Comparison of ENCODE assay signal across 20 cellular contexts in the genomic region with DNA sequence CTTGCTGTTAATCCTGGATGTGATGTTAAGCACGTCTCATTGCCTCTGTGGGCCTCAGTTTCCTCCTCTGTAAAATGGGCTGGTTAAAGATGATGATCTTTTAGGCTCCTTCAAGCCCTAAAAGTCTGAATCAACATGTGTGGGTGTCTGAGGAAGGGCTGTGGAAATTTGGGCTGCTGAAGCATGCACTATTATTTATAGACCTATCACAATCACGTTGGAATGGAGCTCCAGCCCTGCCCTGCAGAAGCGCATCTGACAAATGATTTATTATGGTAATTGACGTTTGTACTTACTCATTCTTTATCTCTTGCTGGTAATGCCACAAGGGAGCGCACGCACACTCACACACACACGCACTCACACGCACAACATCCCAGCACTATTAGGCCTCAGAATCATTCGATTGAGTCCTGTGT. TPM values are rescaled to one million over a fixed set of nuclear protein-coding genes. Genes with fewer than 3 reads are reported as not detected.
DNase-seq lines count a peak whose midpoint lies in the region; ATAC-seq, FAIRE-seq and TF ChIP-seq lines count a peak whose summit lies in the region.
"Had no signal": no experiment of that assay in that cellular context is flagged by ENCODE, and none has a peak within 500 bp of the region (broad histone marks: within the 10 kb centered on the region; RNA-seq: fewer than 3 reads in every experiment).

No MANE protein-coding gene starts in this region.

- H3K9ac ChIP-seq in K562 (ENCODE audit: insufficient read depth in 1 of 2, low read depth in 2 of 2, low read length in 2 of 2), result peak overlapping the region in 1 of 2 experiments; percentile 38; a peak in 1 of 4 replicates
- peak overlapping the region; percentile 87 for H3K9ac ChIP-seq in mesenchymal stem cell (ENCODE audit: low read length)

- H3K79me1 ChIP-seq in mesenchymal stem cell (replicated peaks; ENCODE audit: low read length, poor library complexity, severe bottlenecking), result no peaks in the 10 kb centered on the region

- peaks cover 6 to 8% of the 10 kb centered on the region in 2 donors for H3K4me1 Mint-ChIP-seq in natural killer cell treated with Interleukin-12 subunit alpha and Interleukin-12 subunit beta and Interleukin-15 and Interleukin-18, amount 100 ng/mL, for 72 hours (ENCODE audit: low read depth in 2 of 2)
- H3K4me1 Mint-ChIP-seq in natural killer cell, result peaks cover 0 to 7% of the 10 kb centered on the region in 2 donors
- peaks cover 3% of the 10 kb centered on the region for H3K4me1 Mint-ChIP-seq in mesothelial cell of epicardium
- H3K4me1 Mint-ChIP-seq: CD8-positive, alpha-beta memory T cell had no signal

- no peak overlapping the region for H2BK120ac ChIP-seq in mesenchymal stem cell (ENCODE audit: low read depth, low read length)

- no peak for ATAC-seq in natural killer cell treated with Interleukin-12 subunit alpha and Interleukin-12 subunit beta and Interleukin-15 and Interleukin-18, amount 100 ng/mL, for 72 hours
- ATAC-seq in natural killer cell, result no peak
- peak; percentile 37 for ATAC-seq in K562
- ATAC-seq in HG03196 (IDR thresholded peaks at IDR 0.05; ENCODE audit: unreplicated experiment), result no peak
- ATAC-seq: left lobe of liver; naive thymus-derived CD4-positive, alpha-beta T cell had no signal

- H3K79me2 ChIP-seq in K562 (ENCODE audit: control insufficient read depth, insufficient read depth, low read length), result no peaks in the 10 kb centered on the region

- H3K27me3 Mint-ChIP-seq in natural killer cell treated with Interleukin-12 subunit alpha and Interleukin-12 subunit beta and Interleukin-15 and Interleukin-18, amount 100 ng/mL, for 72 hours, result peaks cover 6 to 17% of the 10 kb centered on the region in 2 donors
- H3K27me3 Mint-ChIP-seq in natural killer cell (ENCODE audit: low read depth in 2 of 2) (peaks cover 0 to 6% of the 10 kb centered on the region in 2 donors), mesothelial cell of epicardium (ENCODE audit: low read depth) (peaks cover 8% of the 10 kb centered on the region)

- intact Hi-C loops in natural killer cell (cut with micrococcal nuclease), result no loop called here
- intact Hi-C loops in K562 (cut with micrococcal nuclease), result loop anchor here (2.0 kb wide), 1 partner anchor 44 kb away; no protein-coding TSS in a partner anchor

- H3K4me2 ChIP-seq in K562 (ENCODE audit: insufficient read depth, low read length), result no peak overlapping the region; the same call in 1 of the 2 replicates
- no peak overlapping the region for H3K4me2 ChIP-seq in mesenchymal stem cell (ENCODE audit: low read length, poor library complexity, severe bottlenecking)
- H3K4me2 ChIP-seq: GM23338 had no signal

- 14% methylated on average over 8 of the region's 9 CpGs for WGBS in K562 (ENCODE audit: insufficient coverage, low coverage, missing lambda C conversion rate)
- 81% methylated on average over 6 of the region's 9 CpGs for WGBS in mesenchymal stem cell

- H3K14ac ChIP-seq in mesenchymal stem cell (ENCODE audit: low read length in 2 of 2), result no peak overlapping the region

- H3K4me3 Mint-ChIP-seq in natural killer cell treated with Interleukin-12 subunit alpha and Interleukin-12 subunit beta and Interleukin-15 and Interleukin-18, amount 100 ng/mL, for 72 hours, result no peak overlapping the region
- no peak overlapping the region for H3K4me3 Mint-ChIP-seq in natural killer cell
- H3K4me3 Mint-ChIP-seq in mesothelial cell of epicardium, result no peak overlapping the region
- H3K4me3 Mint-ChIP-seq: activated CD4-positive, alpha-beta T cell treated with anti-CD3 and anti-CD28 coated beads, Interleukin-2, amount 10 ng/mL, durations not matched to agents 7 days and 5 days; activated naive CD4-positive, alpha-beta T cell treated with anti-CD3 and anti-CD28 coated beads for 36 hours; CD8-positive, alpha-beta memory T cell; GM23338; naive thymus-derived CD4-positive, alpha-beta T cell had no signal

- H3K27ac ChIP-seq in K562 (ENCODE audit: extremely low read depth, low read depth, low read length) (no peak overlapping the region), mesenchymal stem cell (ENCODE audit: low read length, poor library complexity, severe bottlenecking) (no peak overlapping the region)

- no peak for TF ChIP-seq POLR2A in K562 (conservative IDR thresholded peaks at IDR 0.05)

- TF ChIP-seq RAD21 in K562 (CRISPR knock-in tag; conservative IDR thresholded peaks at IDR 0.05 in 1 of 2, IDR thresholded peaks at IDR 0.05 in 1 of 2), result peak; percentile 36 to 40

- TF ChIP-seq CTCF in natural killer cell (IDR thresholded peaks at IDR 0.05) (no peak), K562 (IDR thresholded peaks at IDR 0.05 in 2 of 3, conservative IDR thresholded peaks at IDR 0.05 in 1 of 3; ENCODE audit: insufficient read depth in 2 of 3, low read depth in 1 of 3, low read length in 3 of 3) (peak in 1 of 3 experiments; percentile 45; a peak in 2 of 6 replicates), mesothelial cell of epicardium (IDR thresholded peaks at IDR 0.05; ENCODE audit: unreplicated experiment) (no peak)

- peak overlapping the region; percentile 38; the same call in 1 of the 2 replicates for H2AFZ ChIP-seq in K562 (ENCODE audit: low read depth, low read length)
- no peak overlapping the region for H2AFZ ChIP-seq in mesenchymal stem cell (ENCODE audit: low read depth, low read length)
- H2AFZ ChIP-seq: GM23338 had no signal

- H2BK15ac ChIP-seq in mesenchymal stem cell (ENCODE audit: low read depth, poor library complexity, severe bottlenecking), result no peak overlapping the region

- H4K20me1 ChIP-seq in K562 (replicated peaks; ENCODE audit: control insufficient read depth, insufficient read depth, low read length), result no peaks in the 10 kb centered on the region

- H4K8ac ChIP-seq in mesenchymal stem cell (ENCODE audit: low read length), result no peak overlapping the region

- H3K23ac ChIP-seq in mesenchymal stem cell (ENCODE audit: low read length in 2 of 2), result no peak overlapping the region

- no peaks in the 10 kb centered on the region for H3K36me3 Mint-ChIP-seq in natural killer cell treated with Interleukin-12 subunit alpha and Interleukin-12 subunit beta and Interleukin-15 and Interleukin-18, amount 100 ng/mL, for 72 hours
- H3K36me3 Mint-ChIP-seq in natural killer cell (no peaks in the 10 kb centered on the region), mesothelial cell of epicardium (no peaks in the 10 kb centered on the region)
- H3K36me3 Mint-ChIP-seq: naive thymus-derived CD4-positive, alpha-beta T cell had no signal

- H3K4me1 ChIP-seq in K562 (replicated peaks in 1 of 2; ENCODE audit: control insufficient read depth in 2 of 2, insufficient read depth in 2 of 2, low read length in 2 of 2) (peaks cover 17 to 29% of the 10 kb centered on the region in 2 experiments), mesenchymal stem cell (ENCODE audit: control insufficient read depth, insufficient read depth, low read depth, low read length) (peaks cover 2% of the 10 kb centered on the region)

- no peaks in the 10 kb centered on the region for H3K27me3 ChIP-seq in K562 (ENCODE audit: control insufficient read depth in 2 of 2, insufficient read depth in 2 of 2, low read length in 2 of 2)
- peaks cover 0 to 39% of the 10 kb centered on the region in 2 experiments for H3K27me3 ChIP-seq in mesenchymal stem cell (ENCODE audit: control insufficient read depth in 1 of 2, insufficient read depth in 1 of 2, low read length in 2 of 2)

- no peaks in the 10 kb centered on the region for H3K9me1 ChIP-seq in K562 (ENCODE audit: control insufficient read depth, insufficient read depth, low read length)

- peak; percentile 23 for DNase-seq in natural killer cell treated with Interleukin-12 subunit alpha and Interleukin-12 subunit beta and Interleukin-15 and Interleukin-18, amount 100 ng/mL, for 72 hours (ENCODE audit: low spot score)
- DNase-seq in natural killer cell (no peak), K562 (ENCODE audit: extremely low read depth in 1 of 4, low spot score in 3 of 4) (peak in 1 of 4 experiments; percentile 44), mesenchymal stem cell (peak; percentile 9), mesothelial cell of epicardium (ENCODE audit: low spot score in 2 of 2, unreplicated experiment in 2 of 2) (no peak), DMS53 (lab: John Stamatoyannopoulos, UW) (no peak), SIG-M5 treated with dmso at 0.1 percent for 504 hours (lab: John Stamatoyannopoulos, UW; ENCODE audit: unreplicated experiment) (no peak)
- DNase-seq: activated CD4-positive, alpha-beta T cell treated with anti-CD3 and anti-CD28 coated beads, Interleukin-2, amount 10 ng/mL, durations not matched to agents 7 days and 5 days; activated naive CD4-positive, alpha-beta T cell treated with anti-CD3 and anti-CD28 coated beads for 36 hours; activated T-cell treated with anti-CD3 and anti-CD28 coated beads for 4 hours; CD8-positive, alpha-beta memory T cell; Kasumi-1; naive thymus-derived CD4-positive, alpha-beta T cell; NCI-H1694; NCI-H510A treated with DMSO at 0.1 percent for 48 hours had no signal

- no TSS peak for BruUV-seq in K562 (replicated peaks; lab: Mats Ljungman, UMichigan)

- no peak overlapping the region for H2BK12ac ChIP-seq in mesenchymal stem cell (ENCODE audit: low read length in 2 of 2)

- peak; percentile 57 for FAIRE-seq in K562 (lab: Jason Lieb, UNC)
- FAIRE-seq: urothelium cell line had no signal

- H3K4ac ChIP-seq in mesenchymal stem cell (ENCODE audit: low read depth in 1 of 2, low read length in 2 of 2), result no peak overlapping the region

- in situ Hi-C loops in K562 (cut with MboI), result no loop called here

- H3K9me3 ChIP-seq in K562 (replicated peaks; ENCODE audit: control insufficient read depth, insufficient read depth, low read depth, low read length), result no peaks in the 10 kb centered on the region
- no peaks in the 10 kb centered on the region for H3K9me3 ChIP-seq in mesenchymal stem cell (ENCODE audit: control insufficient read depth, low read length)

- POLR2A ChIA-PET in K562 (lab: Yijun Ruan, JAX), result interaction anchor here (1.0 to 1.6 kb wide), 4 partner anchors 10 to 38 kb away, joined by 3 to 5 read pairs (median 4); no protein-coding TSS in a partner anchor

- CTCF ChIA-PET in K562 (lab: Yijun Ruan, JAX; ENCODE audit: low intra/inter-chr PET ratio), result no interaction called here

- H2AK5ac ChIP-seq in mesenchymal stem cell (ENCODE audit: low read length, severe bottlenecking), result no peak overlapping the region

- peak; percentile 41; the same call in 1 of the 2 replicates for TF ChIP-seq EP300 in K562 (IDR thresholded peaks at IDR 0.05; ENCODE audit: low read length)

- H3K9me3 Mint-ChIP-seq in natural killer cell treated with Interleukin-12 subunit alpha and Interleukin-12 subunit beta and Interleukin-15 and Interleukin-18, amount 100 ng/mL, for 72 hours, result no peaks in the 10 kb centered on the region
- H3K9me3 Mint-ChIP-seq in natural killer cell (no peaks in the 10 kb centered on the region), mesothelial cell of epicardium (no peaks in the 10 kb centered on the region)
- H3K9me3 Mint-ChIP-seq: activated CD4-positive, alpha-beta T cell treated with anti-CD3 and anti-CD28 coated beads, Interleukin-2, amount 10 ng/mL, durations not matched to agents 7 days and 5 days; activated naive CD4-positive, alpha-beta T cell treated with anti-CD3 and anti-CD28 coated beads for 36 hours; CD8-positive, alpha-beta memory T cell; GM23338 had no signal

- H3K4me3 ChIP-seq in K562, result no peak overlapping the region
- no peak overlapping the region for H3K4me3 ChIP-seq in mesenchymal stem cell (ENCODE audit: insufficient read depth in 1 of 2, low read depth in 1 of 2, low read length in 2 of 2)
- H3K4me3 ChIP-seq: GM23338 had no signal

- H3K36me3 ChIP-seq in K562 (ENCODE audit: control insufficient read depth, insufficient read depth, low read length) (no peaks in the 10 kb centered on the region), mesenchymal stem cell (ENCODE audit: control insufficient read depth in 1 of 2, insufficient read depth in 2 of 2, low read depth in 1 of 2, low read length in 2 of 2) (no peaks in the 10 kb centered on the region)

- no peak overlapping the region for H4K91ac ChIP-seq in mesenchymal stem cell (ENCODE audit: low read length)

- H3K18ac ChIP-seq in mesenchymal stem cell (ENCODE audit: low read depth in 1 of 2, low read length in 2 of 2), result no peak overlapping the region

- H3K27ac Mint-ChIP-seq in natural killer cell treated with Interleukin-12 subunit alpha and Interleukin-12 subunit beta and Interleukin-15 and Interleukin-18, amount 100 ng/mL, for 72 hours, result no peak overlapping the region
- H3K27ac Mint-ChIP-seq in natural killer cell (no peak overlapping the region), mesothelial cell of epicardium (no peak overlapping the region)
- H3K27ac Mint-ChIP-seq: activated CD4-positive, alpha-beta T cell treated with anti-CD3 and anti-CD28 coated beads, Interleukin-2, amount 10 ng/mL, durations not matched to agents 7 days and 5 days; activated naive CD4-positive, alpha-beta T cell treated with anti-CD3 and anti-CD28 coated beads for 36 hours; CD8-positive, alpha-beta memory T cell; GM23338; naive thymus-derived CD4-positive, alpha-beta T cell had no signal

- H2BK5ac ChIP-seq in mesenchymal stem cell (ENCODE audit: low read depth, low read length, poor library complexity, severe bottlenecking), result no peak overlapping the region

RNA-seq across cellular contexts. Expression of gene P2RX3, which starts 20.4 kb away (rescaled TPM):
- not detected for total RNA-seq in natural killer cell treated with Interleukin-12 subunit alpha and Interleukin-12 subunit beta and Interleukin-15 and Interleukin-18, amount 100 ng/mL, for 72 hours
- not detected for total RNA-seq in natural killer cell
- total RNA-seq in K562 (2011; cell fraction: chromatin; rRNA removed; ENCODE audit: low replicate concordance), result not detected in 2 replicates
- total RNA-seq in K562 (2011; cell fraction: nucleolus; rRNA removed), result not detected in 2 replicates
- not detected in 2 replicates for total RNA-seq in K562 (2011; cell fraction: nucleoplasm; rRNA removed)
- not detected in 2 replicates for total RNA-seq in K562 (2014; rRNA removed)
- total RNA-seq in K562 (2014; rRNA removed; fragmentation: Illumina TruSeq; extraction: Trizol), result not detected in 2 replicates
- not detected in 2 replicates for total RNA-seq in K562 (2015; rRNA removed; fragmentation: Illumina TruSeq; extraction: Trizol)
- total RNA-seq in K562 (2021), result not detected in 2 replicates
- not detected in 2 replicates for polyA plus RNA-seq in K562 (2011; rRNA removed)
- polyA plus RNA-seq in K562 (2011; cell fraction: cytosol; rRNA removed), result 0.07 TPM in 1 of 2 replicates, not detected in the other
- polyA plus RNA-seq in K562 (2011; cell fraction: nucleus; rRNA removed), result not detected in 2 replicates
- not detected in 2 replicates for polyA plus RNA-seq in K562 (2012)
- not detected in 2 replicates for polyA plus RNA-seq in K562 (2014; fragmentation: Illumina TruSeq; extraction: Trizol)
- polyA plus RNA-seq in K562 (2014; fragmentation: Nextera tagmentation; extraction: Ambion mirVana), result not detected
- not detected in 2 replicates for polyA plus RNA-seq in K562 (2014; rRNA removed)
- not detected in 2 replicates for polyA minus RNA-seq in K562 (2011; rRNA and poly(A)+ RNA removed)
- not detected in 2 replicates for polyA minus RNA-seq in K562 (2011; cell fraction: cytosol; rRNA and poly(A)+ RNA removed)
- not detected in 2 replicates for polyA minus RNA-seq in K562 (2011; cell fraction: nucleus; rRNA and poly(A)+ RNA removed)
- polyA plus RNA-seq in mesenchymal stem cell (2013, experiment 1 of 2), result not detected
- not detected for polyA plus RNA-seq in mesenchymal stem cell (2013, experiment 2 of 2)
- 2.0 to 3.1 TPM (median 2.6 TPM) in 3 replicates for total RNA-seq in mesothelial cell of epicardium
- total RNA-seq: activated CD4-positive, alpha-beta T cell treated with anti-CD3 and anti-CD28 coated beads, Interleukin-2, amount 10 ng/mL, durations not matched to agents 7 days and 5 days; activated naive CD4-positive, alpha-beta T cell treated with anti-CD3 and anti-CD28 coated beads for 36 hours; CD8-positive, alpha-beta memory T cell; fibroblast of lung; naive thymus-derived CD4-positive, alpha-beta T cell had no signal
- polyA plus RNA-seq: CD8-positive, alpha-beta memory T cell; fibroblast of lung; naive thymus-derived CD4-positive, alpha-beta T cell had no signal

RNA-seq across cellular contexts. Expression of gene PRG3, which starts 22.4 kb away (rescaled TPM):
- total RNA-seq in natural killer cell treated with Interleukin-12 subunit alpha and Interleukin-12 subunit beta and Interleukin-15 and Interleukin-18, amount 100 ng/mL, for 72 hours, result not detected
- not detected for total RNA-seq in natural killer cell
- not detected in 2 replicates for total RNA-seq in K562 (2011; cell fraction: chromatin; rRNA removed; ENCODE audit: low replicate concordance)
- not detected in 2 replicates for total RNA-seq in K562 (2011; cell fraction: nucleolus; rRNA removed)
- total RNA-seq in K562 (2011; cell fraction: nucleoplasm; rRNA removed), result not detected in 2 replicates
- total RNA-seq in K562 (2014; rRNA removed), result not detected in 2 replicates
- not detected in 2 replicates for total RNA-seq in K562 (2014; rRNA removed; fragmentation: Illumina TruSeq; extraction: Trizol)
- 0.18 TPM in 1 of 2 replicates, not detected in the other for total RNA-seq in K562 (2015; rRNA removed; fragmentation: Illumina TruSeq; extraction: Trizol)
- total RNA-seq in K562 (2021), result not detected in 2 replicates
- polyA plus RNA-seq in K562 (2011; rRNA removed), result not detected in 2 replicates
- 0.07 TPM in 1 of 2 replicates, not detected in the other for polyA plus RNA-seq in K562 (2011; cell fraction: cytosol; rRNA removed)
- polyA plus RNA-seq in K562 (2011; cell fraction: nucleus; rRNA removed), result not detected in 2 replicates
- polyA plus RNA-seq in K562 (2012), result not detected in 2 replicates
- not detected in 2 replicates for polyA plus RNA-seq in K562 (2014; fragmentation: Illumina TruSeq; extraction: Trizol)
- under 1 TPM; 0.38 to 0.55 TPM for polyA plus RNA-seq in K562 (2014; fragmentation: Nextera tagmentation; extraction: Ambion mirVana)
- not detected in 2 replicates for polyA plus RNA-seq in K562 (2014; rRNA removed)
- polyA minus RNA-seq in K562 (2011; rRNA and poly(A)+ RNA removed), result not detected in 2 replicates
- polyA minus RNA-seq in K562 (2011; cell fraction: cytosol; rRNA and poly(A)+ RNA removed), result not detected in 2 replicates
- not detected in 2 replicates for polyA minus RNA-seq in K562 (2011; cell fraction: nucleus; rRNA and poly(A)+ RNA removed)
- polyA plus RNA-seq in mesenchymal stem cell (2013, experiment 1 of 2), result not detected
- not detected for polyA plus RNA-seq in mesenchymal stem cell (2013, experiment 2 of 2)
- not detected in 3 replicates for total RNA-seq in mesothelial cell of epicardium
- total RNA-seq: activated CD4-positive, alpha-beta T cell treated with anti-CD3 and anti-CD28 coated beads, Interleukin-2, amount 10 ng/mL, durations not matched to agents 7 days and 5 days; activated naive CD4-positive, alpha-beta T cell treated with anti-CD3 and anti-CD28 coated beads for 36 hours; CD8-positive, alpha-beta memory T cell; fibroblast of lung; GM23338; left lobe of liver; naive thymus-derived CD4-positive, alpha-beta T cell had no signal
- polyA plus RNA-seq: CD8-positive, alpha-beta memory T cell; fibroblast of lung; GM23338; naive thymus-derived CD4-positive, alpha-beta T cell had no signal

RNA-seq across cellular contexts. Expression of gene SSRP1, which starts 22.9 kb away (rescaled TPM):
- 100 to 1,000 TPM; 143 to 210 TPM for total RNA-seq in natural killer cell treated with Interleukin-12 subunit alpha and Interleukin-12 subunit beta and Interleukin-15 and Interleukin-18, amount 100 ng/mL, for 72 hours
- total RNA-seq in natural killer cell (10 to 100 TPM; 45.5 to 50.0 (median 47.1) TPM), K562 (2014; rRNA removed) (257 and 316 TPM in 2 replicates), K562 (2014; rRNA removed; fragmentation: Illumina TruSeq; extraction: Trizol) (216 and 243 TPM in 2 replicates), K562 (2015; rRNA removed; fragmentation: Illumina TruSeq; extraction: Trizol) (259 and 269 TPM in 2 replicates), K562 (2021) (224 and 245 TPM in 2 replicates), mesothelial cell of epicardium (106 to 110 TPM (median 108 TPM) in 3 replicates)
- 63.0 and 84.0 TPM in 2 replicates for total RNA-seq in K562 (2011; cell fraction: chromatin; rRNA removed; ENCODE audit: low replicate concordance)
- total RNA-seq in K562 (2011; cell fraction: nucleolus; rRNA removed), result 50.7 and 51.9 TPM in 2 replicates
- total RNA-seq in K562 (2011; cell fraction: nucleoplasm; rRNA removed), result 52.0 and 58.5 TPM in 2 replicates
- polyA plus RNA-seq in K562 (2011; rRNA removed) (232 and 251 TPM in 2 replicates), K562 (2014; fragmentation: Illumina TruSeq; extraction: Trizol) (314 and 416 TPM in 2 replicates), K562 (2014; fragmentation: Nextera tagmentation; extraction: Ambion mirVana) (10 to 100 TPM; 91.1 to 96.0 TPM), K562 (2014; rRNA removed) (224 and 238 TPM in 2 replicates)
- 291 and 330 TPM in 2 replicates for polyA plus RNA-seq in K562 (2011; cell fraction: cytosol; rRNA removed)
- 122 and 133 TPM in 2 replicates for polyA plus RNA-seq in K562 (2011; cell fraction: nucleus; rRNA removed)
- 172 and 211 TPM in 2 replicates for polyA plus RNA-seq in K562 (2012)
- 224 and 271 TPM in 2 replicates for polyA minus RNA-seq in K562 (2011; rRNA and poly(A)+ RNA removed)
- polyA minus RNA-seq in K562 (2011; cell fraction: cytosol; rRNA and poly(A)+ RNA removed), result 164 and 173 TPM in 2 replicates
- 25.0 and 46.5 TPM in 2 replicates for polyA minus RNA-seq in K562 (2011; cell fraction: nucleus; rRNA and poly(A)+ RNA removed)
- polyA plus RNA-seq in mesenchymal stem cell (2013, experiment 1 of 2), result 79.2 TPM
- polyA plus RNA-seq in mesenchymal stem cell (2013, experiment 2 of 2), result 75.1 TPM

RNA-seq across cellular contexts. Expression of gene PRG2, which starts 31.9 kb away (rescaled TPM):
- 1 to 10 TPM; 1.4 to 2.3 TPM for total RNA-seq in natural killer cell treated with Interleukin-12 subunit alpha and Interleukin-12 subunit beta and Interleukin-15 and Interleukin-18, amount 100 ng/mL, for 72 hours
- 1 to 10 TPM in 2 of 3 donors, not detected in 1; 1.2 to 2.4 TPM for total RNA-seq in natural killer cell
- 1.2 and 1.9 TPM in 2 replicates for total RNA-seq in K562 (2011; cell fraction: chromatin; rRNA removed; ENCODE audit: low replicate concordance)
- total RNA-seq in K562 (2011; cell fraction: nucleolus; rRNA removed), result 0.50 and 0.92 TPM in 2 replicates
- total RNA-seq in K562 (2011; cell fraction: nucleoplasm; rRNA removed), result 1.4 and 1.8 TPM in 2 replicates
- total RNA-seq in K562 (2014; rRNA removed), result 18.5 and 33.0 TPM in 2 replicates
- total RNA-seq in K562 (2014; rRNA removed; fragmentation: Illumina TruSeq; extraction: Trizol), result 23.6 and 29.8 TPM in 2 replicates
- total RNA-seq in K562 (2015; rRNA removed; fragmentation: Illumina TruSeq; extraction: Trizol), result 44.8 and 50.1 TPM in 2 replicates
- total RNA-seq in K562 (2021), result 16.4 and 30.5 TPM in 2 replicates
- polyA plus RNA-seq in K562 (2011; rRNA removed), result 1.8 and 7.2 TPM in 2 replicates
- 2.2 and 5.4 TPM in 2 replicates for polyA plus RNA-seq in K562 (2011; cell fraction: cytosol; rRNA removed)
- polyA plus RNA-seq in K562 (2011; cell fraction: nucleus; rRNA removed), result 1.0 and 2.0 TPM in 2 replicates
- 39.0 and 49.3 TPM in 2 replicates for polyA plus RNA-seq in K562 (2012)
- polyA plus RNA-seq in K562 (2014; fragmentation: Illumina TruSeq; extraction: Trizol), result 23.3 and 24.4 TPM in 2 replicates
- polyA plus RNA-seq in K562 (2014; fragmentation: Nextera tagmentation; extraction: Ambion mirVana), result 10 to 100 TPM; 42.9 to 78.0 TPM
- 26.6 and 31.8 TPM in 2 replicates for polyA plus RNA-seq in K562 (2014; rRNA removed)
- polyA minus RNA-seq in K562 (2011; rRNA and poly(A)+ RNA removed), result 0.21 and 1.1 TPM in 2 replicates
- not detected in 2 replicates for polyA minus RNA-seq in K562 (2011; cell fraction: cytosol; rRNA and poly(A)+ RNA removed)
- 0.56 TPM in 1 of 2 replicates, not detected in the other for polyA minus RNA-seq in K562 (2011; cell fraction: nucleus; rRNA and poly(A)+ RNA removed)
- not detected for polyA plus RNA-seq in mesenchymal stem cell (2013, experiment 1 of 2)
- 0.04 TPM for polyA plus RNA-seq in mesenchymal stem cell (2013, experiment 2 of 2)
- total RNA-seq in mesothelial cell of epicardium, result 0.27 TPM in 1 of 3 replicates, not detected in the others
- total RNA-seq: fibroblast of lung, GM23338 had no signal
- polyA plus RNA-seq: CD8-positive, alpha-beta memory T cell; fibroblast of lung; GM23338; naive thymus-derived CD4-positive, alpha-beta T cell had no signal

RNA-seq across cellular contexts. Expression of gene TNKS1BP1, which starts 33.8 kb away (rescaled TPM):
- total RNA-seq in natural killer cell treated with Interleukin-12 subunit alpha and Interleukin-12 subunit beta and Interleukin-15 and Interleukin-18, amount 100 ng/mL, for 72 hours, result 1 to 10 TPM; 3.0 to 3.2 TPM
- total RNA-seq in natural killer cell (1 to 10 TPM; 4.3 to 9.3 (median 7.5) TPM), K562 (2014; rRNA removed) (16.2 and 20.2 TPM in 2 replicates), K562 (2014; rRNA removed; fragmentation: Illumina TruSeq; extraction: Trizol) (10.9 and 11.2 TPM in 2 replicates), K562 (2015; rRNA removed; fragmentation: Illumina TruSeq; extraction: Trizol) (8.0 and 10.3 TPM in 2 replicates), K562 (2021) (35.0 and 47.2 TPM in 2 replicates), mesothelial cell of epicardium (201 to 216 TPM (median 216 TPM) in 3 replicates)
- 28.6 and 47.8 TPM in 2 replicates for total RNA-seq in K562 (2011; cell fraction: chromatin; rRNA removed; ENCODE audit: low replicate concordance)
- 20.5 and 22.4 TPM in 2 replicates for total RNA-seq in K562 (2011; cell fraction: nucleolus; rRNA removed)
- 30.6 and 31.7 TPM in 2 replicates for total RNA-seq in K562 (2011; cell fraction: nucleoplasm; rRNA removed)
- polyA plus RNA-seq in K562 (2011; rRNA removed) (7.3 and 14.1 TPM in 2 replicates), K562 (2014; fragmentation: Illumina TruSeq; extraction: Trizol) (29.9 and 31.4 TPM in 2 replicates), K562 (2014; fragmentation: Nextera tagmentation; extraction: Ambion mirVana) (1 to 10 TPM; 1.1 to 1.2 TPM), K562 (2014; rRNA removed) (19.5 and 23.8 TPM in 2 replicates)
- polyA plus RNA-seq in K562 (2011; cell fraction: cytosol; rRNA removed), result 11.4 and 12.5 TPM in 2 replicates
- 34.2 and 50.1 TPM in 2 replicates for polyA plus RNA-seq in K562 (2011; cell fraction: nucleus; rRNA removed)
- 17.5 and 28.9 TPM in 2 replicates for polyA plus RNA-seq in K562 (2012)
- 13.6 and 14.5 TPM in 2 replicates for polyA minus RNA-seq in K562 (2011; rRNA and poly(A)+ RNA removed)
- polyA minus RNA-seq in K562 (2011; cell fraction: cytosol; rRNA and poly(A)+ RNA removed), result 13.8 and 18.3 TPM in 2 replicates
- 8.2 and 11.6 TPM in 2 replicates for polyA minus RNA-seq in K562 (2011; cell fraction: nucleus; rRNA and poly(A)+ RNA removed)
- 141 TPM for polyA plus RNA-seq in mesenchymal stem cell (2013, experiment 1 of 2)
- polyA plus RNA-seq in mesenchymal stem cell (2013, experiment 2 of 2), result 142 TPM

Comparison
In these comparisons a context has a peak if more than half of its experiments do, and no peak if none do; other contexts are left out.
1. DNase-seq: peak in natural killer cell treated with Interleukin-12 subunit alpha and Interleukin-12 subunit beta and Interleukin-15 and Interleukin-18, amount 100 ng/mL, for 72 hours (single experiment) and mesenchymal stem cell (single experiment); none in natural killer cell (single experiment), mesothelial cell of epicardium (0 of 2), DMS53 (single experiment) and SIG-M5 treated with dmso at 0.1 percent for 504 hours (single experiment).